Comparison of ENCODE assay signal across 8 cellular contexts in the genomic region with DNA sequence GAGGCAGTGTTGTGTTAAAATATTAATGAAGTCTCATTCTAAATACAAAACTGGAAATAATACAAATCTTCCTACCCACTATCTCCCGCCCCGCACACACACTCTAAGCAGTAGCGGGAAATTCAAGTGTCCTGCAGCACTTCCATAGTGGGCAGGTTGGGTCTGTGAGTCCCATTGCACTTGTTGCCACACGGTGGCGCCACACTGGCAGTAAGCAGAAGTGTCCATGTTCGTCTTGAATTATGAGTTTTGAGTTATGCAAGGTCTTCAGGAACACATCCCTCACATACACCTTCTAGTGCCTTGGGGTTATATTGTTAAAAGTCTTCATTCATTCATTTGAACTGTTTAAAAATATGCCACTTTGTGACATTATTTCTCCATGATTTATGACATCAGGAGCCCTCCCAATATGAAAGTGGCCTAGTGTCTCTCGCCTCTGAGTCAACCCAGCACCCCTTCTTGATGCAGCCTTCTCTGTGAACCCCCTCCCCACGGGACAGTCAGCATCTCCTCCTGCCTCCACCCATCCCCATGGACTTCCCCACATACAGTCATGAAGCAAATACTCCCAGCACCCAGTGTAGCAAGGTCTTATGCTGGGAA. TPM values are rescaled to one million over a fixed set of nuclear protein-coding genes. Genes with fewer than 3 reads are reported as not detected.
DNase-seq lines count a peak whose midpoint lies in the region; ATAC-seq and TF ChIP-seq lines count a peak whose summit lies in the region.

No MANE protein-coding gene starts in this region.

- ATAC-seq in HG03280 (IDR thresholded peaks at IDR 0.05; ENCODE audit: unreplicated experiment): peak; percentile 55
- ATAC-seq in GM18870 (IDR thresholded peaks at IDR 0.05; ENCODE audit: unreplicated experiment): no peak
- no peak for ATAC-seq in HG03095 (IDR thresholded peaks at IDR 0.05; ENCODE audit: unreplicated experiment)

- H3K4me3 ChIP-seq in ascending aorta: no peak overlapping the region

- H3K27ac ChIP-seq in ascending aorta: no peak overlapping the region

- no peak overlapping the region for H3K27ac Mint-ChIP-seq in immature natural killer cell

- H3K4me1 Mint-ChIP-seq in immature natural killer cell: no peaks in the 10 kb centered on the region

- H3K9me3 Mint-ChIP-seq in immature natural killer cell: no peaks in the 10 kb centered on the region

- DNase-seq in DMS53 treated with DMSO at 0.1 percent for 48 hours (lab: John Stamatoyannopoulos, UW; ENCODE audit: unreplicated experiment) (peak; percentile 25), T follicular helper cell (ENCODE audit: low read depth) (peak; percentile 42), ascending aorta (ENCODE audit: low spot score in 2 of 2) (peak in 1 of 2 donors; percentile 66), immature natural killer cell (peak; percentile 45 to 49 (median 46))
- DNase-seq in stimulated activated CD4-positive, alpha-beta T cell treated with anti-CD3 and anti-CD28 coated beads, Interleukin-4, amount 100 ng/mL, for 24 hours: peak; percentile 62

- no peak overlapping the region for H3K4me3 Mint-ChIP-seq in immature natural killer cell

- no peaks in the 10 kb centered on the region for H3K36me3 ChIP-seq in ascending aorta

- no peaks in the 10 kb centered on the region for H3K27me3 ChIP-seq in ascending aorta

- no peaks in the 10 kb centered on the region for H3K4me1 ChIP-seq in ascending aorta

- peaks cover 0 to 13% (median 11%) of the 10 kb centered on the region in 3 donors for H3K27me3 Mint-ChIP-seq in immature natural killer cell (ENCODE audit: low read depth in 3 of 3)

- intact Hi-C loops in ascending aorta (cut with DNase I): no loop called here

- H3K9me3 ChIP-seq in ascending aorta: no peaks in the 10 kb centered on the region

- peak; percentile 33 to 55 (median 38) for TF ChIP-seq CTCF in ascending aorta (IDR thresholded peaks at IDR 0.05)

- H3K36me3 Mint-ChIP-seq in immature natural killer cell: no peaks in the 10 kb centered on the region

RNA-seq across cellular contexts. Expression of a gene that starts 17.6 kb away (rescaled TPM):
- 5.5 TPM for total RNA-seq in ascending aorta
- polyA plus RNA-seq in immature natural killer cell: 10 to 100 TPM; 12.2 to 29.4 (median 14.0) TPM

RNA-seq across cellular contexts. Expression of a gene that starts 41.0 kb away (rescaled TPM):
- not detected for total RNA-seq in ascending aorta
- not detected for polyA plus RNA-seq in immature natural killer cell
